22 cellular contexts compared by ENCODE assay signal in the genomic region with DNA sequence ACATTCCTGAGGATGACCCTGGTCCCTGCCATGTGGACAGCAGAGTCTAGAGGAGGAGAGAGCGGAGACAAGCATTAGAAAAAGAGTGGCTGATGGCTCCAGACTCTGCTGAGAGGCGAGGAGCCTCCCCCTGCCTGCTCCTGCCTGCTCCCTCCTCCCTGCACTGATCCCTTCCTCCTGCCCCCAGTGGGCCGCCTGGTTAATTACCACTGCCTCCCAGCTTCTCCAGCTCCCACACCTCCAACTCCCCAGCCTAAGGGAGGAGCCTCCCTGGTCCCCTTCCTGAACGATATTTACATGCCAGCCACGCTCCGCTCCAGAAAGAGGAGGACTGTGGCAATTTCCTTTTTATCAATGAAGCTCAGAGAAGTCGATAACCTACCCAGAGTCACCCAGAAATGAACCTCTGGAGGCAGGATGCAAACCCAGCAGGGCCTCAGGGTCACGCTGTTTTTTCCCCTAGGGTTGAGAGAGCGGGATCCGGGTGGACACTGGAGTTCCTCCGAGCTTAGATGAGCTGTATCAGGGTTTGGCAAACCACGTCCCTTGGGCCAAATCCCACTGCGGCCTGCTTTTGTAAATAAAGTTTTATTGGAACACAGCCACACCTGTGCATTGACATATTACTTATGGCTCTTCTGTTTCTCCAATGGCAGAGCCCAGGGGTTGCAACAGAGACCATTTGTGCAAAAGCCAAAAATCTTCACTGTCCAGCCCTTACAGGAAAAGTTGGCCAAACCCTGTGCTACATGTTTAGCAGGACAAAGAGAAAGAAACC. TPM values are rescaled to one million over a fixed set of nuclear protein-coding genes. Genes with fewer than 3 reads are reported as not detected.
A peak's percentile ranks its signal among the peaks of the same experiment; 100 is the strongest.
DNase-seq lines count a peak whose midpoint lies in the region; ATAC-seq and TF ChIP-seq lines count a peak whose summit lies in the region.
"Had no signal": no experiment of that assay in that cellular context is flagged by ENCODE, and none has a peak within 500 bp of the region (broad histone marks: within the 10 kb centered on the region; RNA-seq: fewer than 3 reads in every experiment).

No MANE protein-coding gene starts in this region.

- TF ChIP-seq POLR2A in sigmoid colon (IDR thresholded peaks at IDR 0.05), result no peak

- no peak overlapping the region for H2AFZ ChIP-seq in osteoblast (ENCODE audit: low read length)

- TF ChIP-seq CTCF in foreskin keratinocyte (conservative IDR thresholded peaks at IDR 0.05), result no peak
- no peak for TF ChIP-seq CTCF in osteoblast (IDR thresholded peaks at IDR 0.05; ENCODE audit: extremely low read depth, low read depth, low read length)
- TF ChIP-seq CTCF in sigmoid colon (IDR thresholded peaks at IDR 0.05), result no peak

- H3K4me3 Mint-ChIP-seq in immature natural killer cell, result no peak overlapping the region

- H3K4me1 ChIP-seq in HAP-1 (no peaks in the 10 kb centered on the region), foreskin keratinocyte (no peaks in the 10 kb centered on the region), osteoblast (ENCODE audit: insufficient read depth, low read length) (no peaks in the 10 kb centered on the region), sigmoid colon (peaks cover 0 to 17% (median 13%) of the 10 kb centered on the region in 4 donors)

- H3K4me1 Mint-ChIP-seq in immature natural killer cell, result no peaks in the 10 kb centered on the region

- intact Hi-C loops in sigmoid colon (cut with DNase I), result no loop called here

- H3K27me3 ChIP-seq in HAP-1 (ENCODE audit: low read depth) (no peaks in the 10 kb centered on the region), foreskin keratinocyte (peaks cover 29% of the 10 kb centered on the region), osteoblast (ENCODE audit: insufficient read depth, low read length) (no peaks in the 10 kb centered on the region), sigmoid colon (no peaks in the 10 kb centered on the region)
- H3K27me3 ChIP-seq: MG63, vagina had no signal

- H3K79me2 ChIP-seq in osteoblast (ENCODE audit: insufficient read depth, low read length), result no peaks in the 10 kb centered on the region

- DNase-seq in HAP-1 (ENCODE audit: low spot score in 2 of 2), result peak; percentile 21 to 65
- DNase-seq in NCI-H69 (lab: John Stamatoyannopoulos, UW), result peak; percentile 63
- DNase-seq in foreskin keratinocyte, result no peak
- DNase-seq in osteoblast (ENCODE audit: insufficient read length, low spot score, missing footprints), result peak; percentile 76
- DNase-seq in immature natural killer cell, result no peak
- DNase-seq in epidermal melanocyte (ENCODE audit: insufficient read length, low spot score), result no peak
- DNase-seq in sigmoid colon, result no peak
- DNase-seq: activated CD4-positive, alpha-beta T cell treated with anti-CD3 and anti-CD28 coated beads for 48 hours; activated T-cell treated with anti-CD3 and anti-CD28 coated beads, Interleukin-2, amount 50 U/mL, for 1 hour; effector CD4-positive, alpha-beta T cell; MG63; midbrain; NCI-H2029; NCI-H774; occipital lobe; stimulated activated naive CD4-positive, alpha-beta T cell had no signal

- H3K27ac Mint-ChIP-seq in immature natural killer cell, result no peak overlapping the region
- H3K27ac Mint-ChIP-seq: activated naive CD4-positive, alpha-beta T cell treated with anti-CD3 and anti-CD28 coated beads, Interleukin-2, amount 50 U/mL, for 72 hours had no signal

- peak; percentile 45 for ATAC-seq in foreskin keratinocyte
- ATAC-seq: activated naive CD4-positive, alpha-beta T cell treated with anti-CD3 and anti-CD28 coated beads, Interleukin-2, amount 50 U/mL, for 72 hours; Right ventricle myocardium inferior had no signal

- TF ChIP-seq EP300 in sigmoid colon (IDR thresholded peaks at IDR 0.05), result no peak

- no peaks in the 10 kb centered on the region for H3K9me3 Mint-ChIP-seq in immature natural killer cell
- H3K9me3 Mint-ChIP-seq: activated naive CD4-positive, alpha-beta T cell treated with anti-CD3 and anti-CD28 coated beads, Interleukin-2, amount 50 U/mL, for 72 hours had no signal

- in situ Hi-C loops in HAP-1 (cut with MboI; ENCODE audit: low sequenced_read_pairs), result no loop called here

- peaks cover 0 to 4% (median 0%) of the 10 kb centered on the region in 3 donors for H3K36me3 Mint-ChIP-seq in immature natural killer cell
- H3K36me3 Mint-ChIP-seq: activated naive CD4-positive, alpha-beta T cell treated with anti-CD3 and anti-CD28 coated beads, Interleukin-2, amount 50 U/mL, for 72 hours had no signal

- no peaks in the 10 kb centered on the region for H3K36me3 ChIP-seq in HAP-1 (replicated peaks)
- H3K36me3 ChIP-seq in osteoblast (ENCODE audit: insufficient read depth, low read length), result no peaks in the 10 kb centered on the region
- no peaks in the 10 kb centered on the region for H3K36me3 ChIP-seq in sigmoid colon
- H3K36me3 ChIP-seq: MG63, vagina had no signal

- H3K27me3 Mint-ChIP-seq in immature natural killer cell (ENCODE audit: low read depth in 3 of 3), result peaks cover 0 to 7% (median 5%) of the 10 kb centered on the region in 3 donors

- no peak overlapping the region for H3K4me2 ChIP-seq in osteoblast (ENCODE audit: insufficient read depth, low read length)

- no peak overlapping the region for H3K27ac ChIP-seq in foreskin keratinocyte
- no peak overlapping the region for H3K27ac ChIP-seq in osteoblast (ENCODE audit: low read depth, low read length)
- H3K27ac ChIP-seq in sigmoid colon, result no peak overlapping the region
- H3K27ac ChIP-seq: skin epidermis, vagina had no signal

- H4K20me1 ChIP-seq in osteoblast (ENCODE audit: insufficient read depth, low read length), result no peaks in the 10 kb centered on the region

- H3K9me3 ChIP-seq in HAP-1 (no peaks in the 10 kb centered on the region), osteoblast (ENCODE audit: low read depth, low read length) (no peaks in the 10 kb centered on the region), sigmoid colon (no peaks in the 10 kb centered on the region)
- H3K9me3 ChIP-seq: MG63, vagina had no signal

- H3K4me3 ChIP-seq in HAP-1 (no peak overlapping the region), osteoblast (ENCODE audit: insufficient read depth, low read length) (no peak overlapping the region), sigmoid colon (no peak overlapping the region)
- H3K4me3 ChIP-seq: MG63, skin epidermis, vagina had no signal

- 51 to 56% methylated on average over 13 of the region's 13 CpGs for WGBS in sigmoid colon, 2 donors

RNA-seq across cellular contexts. Expression of a gene that starts 27.1 kb away (rescaled TPM):
- not detected in 2 replicates for total RNA-seq in foreskin keratinocyte
- polyA plus RNA-seq in foreskin keratinocyte, result not detected in 2 replicates
- under 0.01 TPM in 1 of 2 replicates, not detected in the other for total RNA-seq in osteoblast
- not detected for polyA plus RNA-seq in immature natural killer cell
- total RNA-seq in sigmoid colon, result 1 to 10 TPM in 2 of 4 donors, under 1 TPM in 2; 0.16 to 1.4 (median 0.81) TPM
- polyA plus RNA-seq in sigmoid colon, result under 1 TPM in 2 of 3 donors, not detected in 1; under 0.01 to 0.90 TPM
- total RNA-seq: bronchial epithelial cell, Right ventricle myocardium inferior had no signal
- polyA plus RNA-seq: BJ had no signal

Comparison
In these comparisons a context has a peak if more than half of its experiments do, and no peak if none do; other contexts are left out.
1. DNase-seq: peak in HAP-1 (2 of 2), NCI-H69 (single experiment) and osteoblast (single experiment); none in foreskin keratinocyte (0 of 2), immature natural killer cell (0 of 3), epidermal melanocyte (single experiment) and sigmoid colon (single experiment).